In the genomic region with DNA sequence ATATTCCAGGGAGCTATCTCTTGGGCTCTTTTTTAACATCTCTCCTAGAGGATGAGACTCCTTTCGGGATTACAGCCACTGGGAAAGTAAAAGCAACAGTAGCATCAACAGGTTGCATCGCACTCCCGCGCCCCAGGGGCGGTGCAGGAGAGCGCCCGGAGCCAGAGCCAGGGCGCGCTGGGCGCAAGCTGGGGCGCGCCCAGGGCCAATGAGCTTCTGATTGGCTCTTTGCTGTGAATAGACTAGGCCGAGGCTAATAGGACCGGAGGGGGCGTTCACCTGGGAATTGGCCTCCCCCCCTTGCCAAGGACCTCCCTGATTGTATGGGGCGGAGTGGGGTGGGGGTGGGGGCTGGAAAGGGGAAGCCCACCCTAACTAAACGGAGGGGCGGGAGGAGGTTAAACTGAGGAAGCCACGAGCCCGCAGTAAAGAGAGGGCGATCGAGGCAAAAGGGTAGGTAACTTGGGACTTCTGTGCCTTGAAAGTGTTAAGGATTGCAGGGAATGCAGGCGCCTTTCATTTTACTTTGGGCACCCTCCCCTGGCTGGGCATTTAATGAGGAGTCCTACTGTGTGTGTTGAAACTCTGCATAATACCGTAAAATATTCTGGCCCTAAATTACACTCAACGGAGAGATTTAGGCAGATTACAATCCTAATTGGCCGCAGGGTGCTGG, we compare ENCODE assay signal across 15 cellular contexts. TPM values are rescaled to one million over a fixed set of nuclear protein-coding genes. Genes with fewer than 3 reads are reported as not detected.
DNase-seq lines count a peak whose midpoint lies in the region; ATAC-seq and TF ChIP-seq lines count a peak whose summit lies in the region.
"Had no signal": no experiment of that assay in that cellular context is flagged by ENCODE, and none has a peak within 500 bp of the region (broad histone marks: within the 10 kb centered on the region; RNA-seq: fewer than 3 reads in every experiment).

No MANE protein-coding gene starts in this region.

- ATAC-seq in foreskin keratinocyte (peak; percentile 37), GM19397 (IDR thresholded peaks at IDR 0.05; ENCODE audit: unreplicated experiment) (no peak)
- no peak for ATAC-seq in activated CD4-positive, CD25-positive, alpha-beta regulatory T cell treated with anti-CD3 and anti-CD28 coated beads, Interleukin-2, amount 50 U/mL, for 24 hours
- ATAC-seq: activated CD4-positive, alpha-beta T cell treated with anti-CD3 and anti-CD28 coated beads for 36 hours had no signal

- H3K4me1 ChIP-seq in foreskin keratinocyte: no peaks in the 10 kb centered on the region

- TF ChIP-seq CTCF in foreskin keratinocyte (conservative IDR thresholded peaks at IDR 0.05) (no peak), nephron progenitor cell (IDR thresholded peaks at IDR 0.05) (no peak), dorsolateral prefrontal cortex (IDR thresholded peaks at IDR 0.05 in 54 of 56, conservative IDR thresholded peaks at IDR 0.05 in 2 of 56; ENCODE audit: low read depth in 1 of 56, partially characterized antibody in 56 of 56) (no peak)

- intact Hi-C loops in dorsolateral prefrontal cortex (cut with DNase I): no loop called here

- peaks cover 93% of the 10 kb centered on the region for H3K27me3 Mint-ChIP-seq in nephron progenitor cell (ENCODE audit: low read depth, poor library complexity)

- no peaks in the 10 kb centered on the region for H3K9me3 Mint-ChIP-seq in nephron progenitor cell

- DNase-seq in ELF-1 (ENCODE audit: low read depth, low spot score): peak; percentile 77
- DNase-seq in LoVo (ENCODE audit: low spot score): peak; percentile 33
- DNase-seq in foreskin keratinocyte: no peak
- DNase-seq in nephron progenitor cell: peak; percentile 41
- DNase-seq in dorsolateral prefrontal cortex: no peak
- no peak for DNase-seq in epidermal melanocyte (ENCODE audit: insufficient read length, low spot score)
- DNase-seq: activated naive CD4-positive, alpha-beta T cell; midbrain; NCI-H524 treated with DMSO at 0.1 percent for 48 hours had no signal

- peaks cover 32% of the 10 kb centered on the region for H3K4me1 Mint-ChIP-seq in nephron progenitor cell

- H3K4me3 ChIP-seq in dorsolateral prefrontal cortex: peak overlapping the region in 26 of 59 donors; percentile 8 to 72 (median 48)

- H3K27ac ChIP-seq in foreskin keratinocyte (no peak overlapping the region), dorsolateral prefrontal cortex (no peak overlapping the region)
- H3K27ac ChIP-seq: C4-2B, skin epidermis had no signal

- H3K36me3 Mint-ChIP-seq in nephron progenitor cell (ENCODE audit: low read depth): no peaks in the 10 kb centered on the region

- peak overlapping the region; percentile 80 for H3K4me3 Mint-ChIP-seq in nephron progenitor cell

- H3K27me3 ChIP-seq in foreskin keratinocyte (peaks cover 80% of the 10 kb centered on the region), dorsolateral prefrontal cortex (peaks cover 7 to 82% (median 65%) of the 10 kb centered on the region in 45 donors)

- H3K27ac Mint-ChIP-seq in nephron progenitor cell: no peak overlapping the region
- H3K27ac Mint-ChIP-seq: activated CD4-positive, alpha-beta T cell treated with anti-CD3 and anti-CD28 coated beads for 36 hours had no signal

RNA-seq across cellular contexts. Expression of a gene that starts 1.1 kb away (rescaled TPM):
- total RNA-seq in foreskin keratinocyte: not detected in 2 replicates
- not detected in 2 replicates for polyA plus RNA-seq in foreskin keratinocyte
- not detected for total RNA-seq in dorsolateral prefrontal cortex
- total RNA-seq: activated CD4-positive, alpha-beta T cell treated with anti-CD3 and anti-CD28 coated beads for 36 hours; SK-MEL-5 had no signal

Comparison
In these comparisons a context has a peak if more than half of its experiments do, and no peak if none do; other contexts are left out.
1. DNase-seq: peak in ELF-1 (single experiment), LoVo (single experiment) and nephron progenitor cell (single experiment); none in foreskin keratinocyte (0 of 2), dorsolateral prefrontal cortex (0 of 10) and epidermal melanocyte (single experiment).